1 cellular context compared by ENCODE assay signal in genomic region chr19:3701200-3701599, GRCh38.
TF ChIP-seq lines count a peak whose summit lies in the region.

No MANE protein-coding gene starts in this region.

TF ChIP-seq in A549, 52 proteins besides CTCF, POLR2A, EP300 and RAD21 (continued from another document):
- TF ChIP-seq E2F6 (IDR thresholded peaks at IDR 0.05; ENCODE audit: borderline replicate concordance, low read depth), result no peak
- TF ChIP-seq REST (IDR thresholded peaks at IDR 0.05), result no peak
- TF ChIP-seq HMGXB4 (CRISPR knock-in tag; IDR thresholded peaks at IDR 0.05; ENCODE audit: borderline replicate concordance), result no peak
- TF ChIP-seq NPAS2 (CRISPR knock-in tag; IDR thresholded peaks at IDR 0.05; ENCODE audit: borderline replicate concordance), result no peak
- TF ChIP-seq HOXA7 (CRISPR knock-in tag; IDR thresholded peaks at IDR 0.05), result no peak
- TF ChIP-seq TP53 (CRISPR knock-in tag; IDR thresholded peaks at IDR 0.05), result no peak
- no peak for TF ChIP-seq JUN (IDR thresholded peaks at IDR 0.05)
